Comparison of ENCODE assay signal across 1 cellular context in genomic region chr11:75562048-75562835, GRCh38.
TF ChIP-seq lines count a peak whose summit lies in the region.

SERPINH1 (plus strand) TSS chr11:75562253; CDS start chr11:75566350, 4,097 bp downstream.

TF ChIP-seq in HepG2, 621 proteins besides CTCF, POLR2A, EP300 and RAD21 (continued from another document and continues in another):
- TF ChIP-seq HDAC1 (CRISPR knock-in tag; IDR thresholded peaks at IDR 0.05) = peak; percentile 54; the same call in 1 of the 2 replicates
- TF ChIP-seq MTF1 (CRISPR knock-in tag; IDR thresholded peaks at IDR 0.05) = no peak
- no peak for TF ChIP-seq MYNN (CRISPR knock-in tag; IDR thresholded peaks at IDR 0.05; ENCODE audit: low read depth)
- TF ChIP-seq KMT2B (CRISPR knock-in tag; IDR thresholded peaks at IDR 0.05) = no peak
- TF ChIP-seq ZNF20 (CRISPR knock-in tag; IDR thresholded peaks at IDR 0.05) = no peak
- TF ChIP-seq ZNF775 (CRISPR knock-in tag; IDR thresholded peaks at IDR 0.05; ENCODE audit: borderline replicate concordance) = no peak
- TF ChIP-seq SIX4 (CRISPR knock-in tag; IDR thresholded peaks at IDR 0.05) = no peak; the same call in 1 of the 2 replicates
- TF ChIP-seq DR1 (CRISPR knock-in tag; IDR thresholded peaks at IDR 0.05) = no peak
- TF ChIP-seq MBD4 (IDR thresholded peaks at IDR 0.05; ENCODE audit: borderline replicate concordance, low read length) = no peak
- TF ChIP-seq GMEB1 (CRISPR knock-in tag; IDR thresholded peaks at IDR 0.05; ENCODE audit: borderline replicate concordance) = no peak; the same call in 1 of the 2 replicates
- no peak for TF ChIP-seq SRSF9 (IDR thresholded peaks at IDR 0.05; ENCODE audit: borderline replicate concordance, insufficient read depth, low read depth, low read length, poor library complexity, severe bottlenecking)
- 0 out of 2 replicates have a peak, but pooled peaks have one; percentile 51 for TF ChIP-seq MYPOP (CRISPR knock-in tag; IDR thresholded peaks at IDR 0.05)
- no peak for TF ChIP-seq HOMEZ (CRISPR knock-in tag; IDR thresholded peaks at IDR 0.05; ENCODE audit: low read depth)
- TF ChIP-seq ZNF367 (CRISPR knock-in tag; IDR thresholded peaks at IDR 0.05; ENCODE audit: borderline replicate concordance) = no peak
- no peak for TF ChIP-seq BCL3 (CRISPR knock-in tag; IDR thresholded peaks at IDR 0.05)
- TF ChIP-seq ETV6 (CRISPR knock-in tag; conservative IDR thresholded peaks at IDR 0.05) = no peak
- TF ChIP-seq MIER3 (CRISPR knock-in tag; IDR thresholded peaks at IDR 0.05; ENCODE audit: borderline replicate concordance) = no peak
- TF ChIP-seq TARDBP (CRISPR knock-in tag; IDR thresholded peaks at IDR 0.05) = peak; percentile 49; the same call in 1 of the 2 replicates
- TF ChIP-seq ZNF274 (CRISPR knock-in tag; IDR thresholded peaks at IDR 0.05) = no peak
- TF ChIP-seq HOXA7 (CRISPR knock-in tag; IDR thresholded peaks at IDR 0.05) = no peak
- TF ChIP-seq DRAP1 (CRISPR knock-in tag; IDR thresholded peaks at IDR 0.05) = peak; percentile 75
- TF ChIP-seq GABPB1 (CRISPR knock-in tag; IDR thresholded peaks at IDR 0.05) = peak; percentile 93
- TF ChIP-seq CC2D1A (CRISPR knock-in tag; IDR thresholded peaks at IDR 0.05) = no peak
- no peak for TF ChIP-seq HNRNPL (IDR thresholded peaks at IDR 0.05; ENCODE audit: low read depth, low read length)
- no peak for TF ChIP-seq SCMH1 (CRISPR knock-in tag; IDR thresholded peaks at IDR 0.05; ENCODE audit: borderline replicate concordance)
- peak; percentile 60; the same call in 1 of the 2 replicates for TF ChIP-seq ZNF224 (CRISPR knock-in tag; IDR thresholded peaks at IDR 0.05)
- peak; percentile 36; the same call in 1 of the 2 replicates for TF ChIP-seq ZC3H4 (CRISPR knock-in tag; IDR thresholded peaks at IDR 0.05; ENCODE audit: borderline replicate concordance)
- TF ChIP-seq ZMYM2 (CRISPR knock-in tag; IDR thresholded peaks at IDR 0.05) = no peak
- TF ChIP-seq NR2F1 (CRISPR knock-in tag; IDR thresholded peaks at IDR 0.05) = no peak
- TF ChIP-seq CREB3 (CRISPR knock-in tag; IDR thresholded peaks at IDR 0.05) = no peak
- TF ChIP-seq DBP (CRISPR knock-in tag; IDR thresholded peaks at IDR 0.05; ENCODE audit: not compliant biosample characterization) = no peak
- no peak for TF ChIP-seq ZNF652 (CRISPR knock-in tag; IDR thresholded peaks at IDR 0.05; ENCODE audit: borderline replicate concordance, low read depth)
- no peak; the same call in 1 of the 2 replicates for TF ChIP-seq IKZF5 (CRISPR knock-in tag; IDR thresholded peaks at IDR 0.05)
- TF ChIP-seq ZNF282 (IDR thresholded peaks at IDR 0.05; ENCODE audit: partially characterized antibody) = no peak
- no peak for TF ChIP-seq SMYD3 (CRISPR knock-in tag; IDR thresholded peaks at IDR 0.05)
- TF ChIP-seq ARHGAP35 (CRISPR knock-in tag; IDR thresholded peaks at IDR 0.05; ENCODE audit: borderline replicate concordance) = no peak
- peak; percentile 87; the same call in 1 of the 2 replicates for TF ChIP-seq ZNF816 (CRISPR knock-in tag; IDR thresholded peaks at IDR 0.05; ENCODE audit: borderline replicate concordance)
- no peak for TF ChIP-seq AKNA (CRISPR knock-in tag; IDR thresholded peaks at IDR 0.05; ENCODE audit: borderline replicate concordance)
- TF ChIP-seq HNF4G (IDR thresholded peaks at IDR 0.05; ENCODE audit: borderline replicate concordance, low read depth, low read length) = no peak
- TF ChIP-seq HNF4G (CRISPR knock-in tag; IDR thresholded peaks at IDR 0.05; ENCODE audit: borderline replicate concordance, low read depth) = no peak
- TF ChIP-seq ZFP82 (CRISPR knock-in tag; IDR thresholded peaks at IDR 0.05; ENCODE audit: borderline replicate concordance) = peak; percentile 88; the same call in 1 of the 2 replicates
- 0 out of 2 replicates have a peak, but pooled peaks have one; percentile 74 for TF ChIP-seq ZNF33A (CRISPR knock-in tag; IDR thresholded peaks at IDR 0.05; ENCODE audit: borderline replicate concordance)
- no peak for TF ChIP-seq TRIM24 (CRISPR knock-in tag; IDR thresholded peaks at IDR 0.05)
- TF ChIP-seq SP1 (IDR thresholded peaks at IDR 0.05) = no peak
- TF ChIP-seq SP1 (CRISPR knock-in tag; IDR thresholded peaks at IDR 0.05) = no peak; the same call in 1 of the 2 replicates
- TF ChIP-seq ZNF740 (CRISPR knock-in tag; IDR thresholded peaks at IDR 0.05) = no peak
- TF ChIP-seq ARID3A (IDR thresholded peaks at IDR 0.05; ENCODE audit: low read depth, low read length) = no peak
